Comparison of ENCODE assay signal across 2 cellular contexts in genomic region chr17:69213059-69213813, GRCh38.
TF ChIP-seq lines count a peak whose summit lies in the region.

No MANE protein-coding gene starts in this region.

TF ChIP-seq in HepG2, 621 proteins besides CTCF, POLR2A, EP300 and RAD21:
- TF ChIP-seq STAG1 (CRISPR knock-in tag; IDR thresholded peaks at IDR 0.05) (peak; percentile 22; the same call in 1 of the 2 replicates), SMARCC2 (IDR thresholded peaks at IDR 0.05) (no peak)

TF ChIP-seq in K562, 482 proteins besides CTCF, POLR2A, EP300 and RAD21:
- no peak for TF ChIP-seq HNRNPK (IDR thresholded peaks at IDR 0.05; ENCODE audit: low read depth, low read length, poor library complexity, severe bottlenecking)
- no peak for TF ChIP-seq PKNOX1 (IDR thresholded peaks at IDR 0.05)
- TF ChIP-seq CBX2 (IDR thresholded peaks at IDR 0.05; ENCODE audit: insufficient read depth, low read length, poor library complexity, severe bottlenecking) = no peak
- no peak for TF ChIP-seq ZMIZ1 (IDR thresholded peaks at IDR 0.05; ENCODE audit: low read depth in 2 of 2, low read length in 2 of 2)
- TF ChIP-seq SMARCA5 (IDR thresholded peaks at IDR 0.05) = no peak
- no peak for TF ChIP-seq ZNF57 (CRISPR knock-in tag; IDR thresholded peaks at IDR 0.05)
- no peak for TF ChIP-seq RBFOX2 (IDR thresholded peaks at IDR 0.05; ENCODE audit: low read depth, low read length)
- TF ChIP-seq HIVEP1 (CRISPR knock-in tag; IDR thresholded peaks at IDR 0.05) = no peak
- no peak for TF ChIP-seq DMBX1 (CRISPR knock-in tag; IDR thresholded peaks at IDR 0.05; ENCODE audit: borderline replicate concordance)
- no peak for TF ChIP-seq RBM17 (IDR thresholded peaks at IDR 0.05; ENCODE audit: borderline replicate concordance, low read depth, low read length)
- no peak for TF ChIP-seq HDAC3 (IDR thresholded peaks at IDR 0.05; ENCODE audit: borderline replicate concordance, partially characterized antibody)
- no peak for TF ChIP-seq ZNF311 (CRISPR knock-in tag; IDR thresholded peaks at IDR 0.05)
- TF ChIP-seq ETV6 (IDR thresholded peaks at IDR 0.05; ENCODE audit: borderline replicate concordance in 1 of 2, low read depth in 2 of 2, low read length in 1 of 2) = no peak
- no peak for TF ChIP-seq ETV6 (CRISPR knock-in tag; IDR thresholded peaks at IDR 0.05; ENCODE audit: borderline replicate concordance)
- TF ChIP-seq KDM1A (IDR thresholded peaks at IDR 0.05) = no peak
- TF ChIP-seq PTBP1 (IDR thresholded peaks at IDR 0.05; ENCODE audit: low read depth, low read length) = no peak
- TF ChIP-seq LCOR (CRISPR knock-in tag; IDR thresholded peaks at IDR 0.05) = no peak
